20 cellular contexts compared by ENCODE assay signal in genomic region chr6:170578909-170579308, GRCh38.
"Had no signal": no experiment of that assay in that cellular context is flagged by ENCODE, and none has a peak within 500 bp of the region (broad histone marks: within the 10 kb centered on the region; RNA-seq: fewer than 3 reads in every experiment).

No MANE protein-coding gene starts in this region.

- ATAC-seq: heart left ventricle; left cardiac atrium; stimulated activated naive B cell treated with anti-CD40 and anti-IgM and Interleukin-4, amounts not matched to agents 10 μg/mL and 1 μg/mL and 100 μg/mL, for 72 hours; T-helper 17 cell had no signal

- H3K27ac Mint-ChIP-seq: activated CD4-positive, alpha-beta T cell treated with anti-CD3 and anti-CD28 coated beads, Interleukin-2, amount 10 ng/mL, durations not matched to agents 24 days and 14 days; endodermal cell; stimulated activated naive B cell treated with anti-CD40 and anti-IgM and Interleukin-4, amounts not matched to agents 10 μg/mL and 1 μg/mL and 100 μg/mL, for 72 hours; type B pancreatic cell had no signal

- DNase-seq: activated CD4-positive, alpha-beta T cell treated with anti-CD3 and anti-CD28 coated beads, Interleukin-2, amount 10 ng/mL, durations not matched to agents 24 days and 14 days; activated CD4-positive, CD25-positive, alpha-beta regulatory T cell; activated CD8-positive, alpha-beta memory T cell treated with anti-CD3 and anti-CD28 coated beads for 24 hours; cerebellar nuclear complex; endodermal cell; heart left ventricle; islet precursor cell; left cardiac atrium; sigmoid colon; stimulated activated CD4-positive, alpha-beta T cell treated with anti-CD3 and anti-CD28 coated beads, Interleukin-15, amount 100 ng/mL, for 24 hours; stimulated activated naive B cell treated with anti-CD40 and anti-IgM and Interleukin-4, amounts not matched to agents 10 μg/mL and 1 μg/mL and 100 μg/mL, for 72 hours; SW 1271; T-helper 17 cell had no signal

- H3K4me3 ChIP-seq: coronary artery, heart left ventricle, sigmoid colon, smooth muscle cell, thoracic aorta, vagina had no signal

- H3K9me3 Mint-ChIP-seq: activated CD4-positive, alpha-beta T cell treated with anti-CD3 and anti-CD28 coated beads, Interleukin-2, amount 10 ng/mL, durations not matched to agents 24 days and 14 days; endodermal cell; neural crest cell; stimulated activated naive B cell treated with anti-CD40 and anti-IgM and Interleukin-4, amounts not matched to agents 10 μg/mL and 1 μg/mL and 100 μg/mL, for 72 hours; type B pancreatic cell had no signal

- H3K27me3 Mint-ChIP-seq: activated CD4-positive, alpha-beta T cell treated with anti-CD3 and anti-CD28 coated beads, Interleukin-2, amount 10 ng/mL, durations not matched to agents 24 days and 14 days; stimulated activated naive B cell treated with anti-CD40 and anti-IgM and Interleukin-4, amounts not matched to agents 10 μg/mL and 1 μg/mL and 100 μg/mL, for 72 hours; T-helper 17 cell; type B pancreatic cell had no signal

- H3K4me3 Mint-ChIP-seq: activated CD4-positive, alpha-beta T cell treated with anti-CD3 and anti-CD28 coated beads, Interleukin-2, amount 10 ng/mL, durations not matched to agents 24 days and 14 days; endodermal cell; stimulated activated naive B cell treated with anti-CD40 and anti-IgM and Interleukin-4, amounts not matched to agents 10 μg/mL and 1 μg/mL and 100 μg/mL, for 72 hours; T-helper 17 cell; type B pancreatic cell had no signal

- H3K27ac ChIP-seq: coronary artery, epithelial cell of prostate, heart left ventricle, sigmoid colon, thoracic aorta, vagina had no signal

- H3K9me3 ChIP-seq: heart left ventricle, sigmoid colon, thoracic aorta, vagina had no signal

- H3K4me2 ChIP-seq: smooth muscle cell had no signal

- H3K27me3 ChIP-seq: heart left ventricle, sigmoid colon, vagina had no signal
